ENCODE assay signal across 18 cellular contexts in the genomic region with DNA sequence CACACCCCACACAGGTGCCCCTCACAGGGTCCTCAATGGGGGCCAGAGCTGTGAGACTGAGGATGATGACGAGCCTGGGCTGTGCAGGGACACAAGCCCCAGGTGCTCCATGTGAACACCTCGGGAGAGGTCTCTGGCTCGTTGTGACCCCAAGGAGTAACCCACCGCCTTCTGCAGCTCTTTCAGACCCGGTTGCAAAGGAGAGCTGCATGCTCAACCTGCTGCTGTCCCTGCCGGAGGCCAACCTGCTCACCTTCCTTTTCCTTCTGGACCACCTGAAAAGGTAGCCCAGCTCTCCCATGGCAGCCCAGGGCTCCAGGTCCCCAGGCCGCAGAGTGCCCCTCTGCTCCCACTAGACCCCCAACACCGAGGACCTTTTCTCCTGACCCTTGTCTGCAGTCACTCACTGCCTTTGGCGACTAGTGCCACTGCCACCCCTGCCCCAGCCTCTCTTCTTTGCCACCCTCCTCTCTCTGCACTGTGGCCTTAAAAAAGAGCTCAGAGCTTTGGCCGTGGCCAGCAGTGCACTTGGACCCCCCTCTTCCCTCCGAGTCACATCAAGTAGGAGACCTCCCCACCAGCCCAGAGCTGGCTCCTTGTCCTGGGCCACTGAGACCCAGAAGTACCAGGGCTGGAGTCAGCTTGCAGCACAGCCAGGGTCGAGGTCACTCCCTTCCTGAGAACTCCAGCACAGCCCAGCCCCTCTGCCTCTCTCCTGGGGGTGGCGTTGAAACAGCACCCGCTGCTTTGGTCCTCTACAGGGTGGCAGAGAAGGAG.
"Had no signal": no experiment of that assay in that cellular context is flagged by ENCODE, and none has a peak within 500 bp of the region (broad histone marks: within the 10 kb centered on the region; RNA-seq: fewer than 3 reads in every experiment).

No MANE protein-coding gene starts in this region.

- H3K4me1 ChIP-seq: ascending aorta, breast epithelium, left lung, thyroid gland, vagina had no signal

- H3K36me3 Mint-ChIP-seq: natural killer cell had no signal

- ATAC-seq: activated T-cell treated with anti-CD3 and anti-CD28 coated beads, Interleukin-2, amount 50 U/mL, for 4 hours; left lung; natural killer cell had no signal

- H3K36me3 ChIP-seq: breast epithelium had no signal

- DNase-seq: activated CD4-positive, alpha-beta T cell treated with anti-CD3 and anti-CD28 coated beads for 1 hour; activated CD4-positive, alpha-beta T cell treated with anti-CD3 and anti-CD28 coated beads, Interleukin-2, amount 50 U/mL, for 4 hours; activated effector memory CD4-positive, alpha-beta T cell treated with anti-CD3 and anti-CD28 coated beads, Interleukin-2, amount 50 U/mL, for 16 hours; activated T-cell treated with anti-CD3 and anti-CD28 coated beads, Interleukin-2, amount 50 U/mL, for 4 hours; islet precursor cell; left lung; mammary epithelial cell; natural killer cell; nucleus accumbens; stimulated activated CD4-positive, alpha-beta T cell treated with anti-CD3 and anti-CD28 coated beads, Interleukin-1b, Interleukin-23, amount 100 ng/mL, for 48 hours; T-helper 1 cell; T1000; thyroid gland had no signal

- H3K9me3 ChIP-seq: ascending aorta, breast epithelium, left lung, thyroid gland, vagina had no signal

- H3K9me3 Mint-ChIP-seq: activated T-cell treated with anti-CD3 and anti-CD28 coated beads, Interleukin-2, amount 50 U/mL, for 4 hours; natural killer cell had no signal

- H3K79me2 ChIP-seq: hepatocyte had no signal

- H3K4me3 ChIP-seq: ascending aorta, breast epithelium, hepatocyte, left lung, SK-N-MC, thyroid gland, vagina had no signal

- H2AFZ ChIP-seq: hepatocyte had no signal

- H3K27me3 ChIP-seq: ascending aorta, breast epithelium, hepatocyte, left lung, thyroid gland, vagina had no signal

- H3K4me3 Mint-ChIP-seq: activated T-cell treated with anti-CD3 and anti-CD28 coated beads, Interleukin-2, amount 50 U/mL, for 4 hours; natural killer cell had no signal

- H3K27ac ChIP-seq: ascending aorta, breast epithelium, hepatocyte, left lung, SK-N-MC, thyroid gland, vagina had no signal

- H3K4me2 ChIP-seq: hepatocyte had no signal
